Comparison of ENCODE assay signal across 21 cellular contexts in genomic region chr15:95713315-95713714, GRCh38.
DNase-seq lines count a peak whose midpoint lies in the region; ATAC-seq, FAIRE-seq and TF ChIP-seq lines count a peak whose summit lies in the region.
"Had no signal": no experiment of that assay in that cellular context is flagged by ENCODE, and none has a peak within 500 bp of the region (broad histone marks: within the 10 kb centered on the region; RNA-seq: fewer than 3 reads in every experiment).

No MANE protein-coding gene starts in this region.

- 36% methylated on average over 5 of the region's 5 CpGs for WGBS in A549 (ENCODE audit: missing lambda C conversion rate)
- WGBS in mesenchymal stem cell: 87% methylated on average over 4 of the region's 5 CpGs
- WGBS in tibial nerve, 2 donors: 24 to 26% methylated on average over 5 of the region's 5 CpGs

- H3K4ac ChIP-seq in mesenchymal stem cell (ENCODE audit: low read depth in 1 of 2, low read length in 2 of 2): no peak overlapping the region

- intact Hi-C loops in PC-3 (cut with micrococcal nuclease) (loop anchor here (2.0 kb wide), 3 partner anchors 109 to 313 kb away; no protein-coding TSS in a partner anchor), posterior cingulate gyrus (cut with DNase I) (no loop called here), colonic mucosa (cut with DNase I) (no loop called here)

- no peak overlapping the region for H2BK15ac ChIP-seq in mesenchymal stem cell (ENCODE audit: low read depth, poor library complexity, severe bottlenecking)

- CTCF ChIA-PET in A549 (lab: Yijun Ruan, JAX): interaction anchor here (0.6 kb wide), 1 partner anchor 1370 kb away, joined by 3 read pairs; no protein-coding TSS in a partner anchor
- CTCF ChIA-PET in PC-3 (lab: Charles Lee): no interaction called here

- no peak overlapping the region for H3K18ac ChIP-seq in mesenchymal stem cell (ENCODE audit: low read depth in 1 of 2, low read length in 2 of 2)

- no TSS peak for BruUV-seq in PC-3 (replicated peaks; lab: Mats Ljungman, UMichigan)

- no peak for TF ChIP-seq POLR2A in A549 (IDR thresholded peaks at IDR 0.05; ENCODE audit: low read length)
- TF ChIP-seq POLR2A in tibial nerve (IDR thresholded peaks at IDR 0.05): no peak

- H3K79me2 ChIP-seq in PC-3 (ENCODE audit: low read length): no peaks in the 10 kb centered on the region

- H3F3A ChIP-seq in PC-3 (ENCODE audit: low read length, unreplicated experiment): no peaks in the 10 kb centered on the region

- no peak overlapping the region for H2AFZ ChIP-seq in PC-3 (ENCODE audit: low read length)
- H2AFZ ChIP-seq in mesenchymal stem cell (ENCODE audit: low read depth, low read length): no peak overlapping the region

- POLR2A ChIA-PET in A549 (lab: Yijun Ruan, JAX) (no interaction called here), PC-3 (lab: Charles Lee; ENCODE audit: unreplicated experiment) (no interaction called here)

- no peak for DNase-seq in A549 (ENCODE audit: low read depth in 1 of 2, low spot score in 1 of 2)
- DNase-seq in PC-3: no peak
- no peak for DNase-seq in mesenchymal stem cell
- DNase-seq in tibial nerve (ENCODE audit: low spot score in 2 of 2): no peak
- no peak for DNase-seq in posterior cingulate gyrus
- no peak for DNase-seq in NCI-H226
- DNase-seq in colonic mucosa: no peak
- DNase-seq: 8988T; ACHN; BE2C; C1 segment of cervical spinal cord; CD4-positive, CD25-positive, alpha-beta regulatory T cell; CD8-positive, alpha-beta memory T cell; COR-L47; DMS 273 treated with DMSO at 0.1 percent for 48 hours; DMS53; DND-41; H9 had no signal

- no peak overlapping the region for H2BK120ac ChIP-seq in mesenchymal stem cell (ENCODE audit: low read depth, low read length)

- H3K4me3 ChIP-seq in A549 (no peak overlapping the region), PC-3 (ENCODE audit: low read length) (no peak overlapping the region), mesenchymal stem cell (ENCODE audit: insufficient read depth in 1 of 2, low read depth in 1 of 2, low read length in 2 of 2) (no peak overlapping the region), tibial nerve (no peak overlapping the region), colonic mucosa (no peak overlapping the region)
- H3K4me3 ChIP-seq: GM12878 had no signal

- H3K27ac ChIP-seq in A549 (no peak overlapping the region), PC-3 (ENCODE audit: low read length) (peak overlapping the region; percentile 88), mesenchymal stem cell (ENCODE audit: low read length, poor library complexity, severe bottlenecking) (no peak overlapping the region), tibial nerve (peak overlapping the region; percentile 23 to 76 (median 58)), colonic mucosa (no peak overlapping the region)

- ATAC-seq in A549 (no peak), PC-3 (no peak)
- ATAC-seq: GM12878 had no signal

- H4K20me1 ChIP-seq in PC-3 (ENCODE audit: low read length): no peaks in the 10 kb centered on the region

- H3K27me3 ChIP-seq in PC-3 (ENCODE audit: low read length) (no peaks in the 10 kb centered on the region), mesenchymal stem cell (ENCODE audit: control insufficient read depth in 1 of 2, insufficient read depth in 1 of 2, low read length in 2 of 2) (no peaks in the 10 kb centered on the region), tibial nerve (no peaks in the 10 kb centered on the region), colonic mucosa (no peaks in the 10 kb centered on the region)
- H3K27me3 ChIP-seq: BE2C had no signal

- no peaks in the 10 kb centered on the region for H3K79me1 ChIP-seq in mesenchymal stem cell (replicated peaks; ENCODE audit: low read length, poor library complexity, severe bottlenecking)

- H2BK12ac ChIP-seq in mesenchymal stem cell (ENCODE audit: low read length in 2 of 2): no peak overlapping the region

- H2AK5ac ChIP-seq in mesenchymal stem cell (ENCODE audit: low read length, severe bottlenecking): no peak overlapping the region

- no peak overlapping the region for H3K23ac ChIP-seq in mesenchymal stem cell (ENCODE audit: low read length in 2 of 2)

- H3K9me3 ChIP-seq in A549 (no peaks in the 10 kb centered on the region), PC-3 (ENCODE audit: low read length) (no peaks in the 10 kb centered on the region; the same call in 1 of the 2 replicates), mesenchymal stem cell (ENCODE audit: control insufficient read depth, low read length) (no peaks in the 10 kb centered on the region), tibial nerve (no peaks in the 10 kb centered on the region), colonic mucosa (no peaks in the 10 kb centered on the region)
- H3K9me3 ChIP-seq: BE2C had no signal

- H3K36me3 ChIP-seq in PC-3 (ENCODE audit: low read depth, low read length) (no peaks in the 10 kb centered on the region), mesenchymal stem cell (ENCODE audit: control insufficient read depth in 1 of 2, insufficient read depth in 2 of 2, low read depth in 1 of 2, low read length in 2 of 2) (no peaks in the 10 kb centered on the region), tibial nerve (no peaks in the 10 kb centered on the region), colonic mucosa (no peaks in the 10 kb centered on the region)
- H3K36me3 ChIP-seq: BE2C had no signal

- H3K9ac ChIP-seq in PC-3 (ENCODE audit: low read length): peak overlapping the region; percentile 74
- H3K9ac ChIP-seq in mesenchymal stem cell (ENCODE audit: low read length): peak overlapping the region; percentile 17
- H3K9ac ChIP-seq in colonic mucosa (ENCODE audit: low read depth in 2 of 2, low read length in 2 of 2): no peak overlapping the region

- no peak overlapping the region for H3K14ac ChIP-seq in mesenchymal stem cell (ENCODE audit: low read length in 2 of 2)

- TF ChIP-seq CTCF in A549 (IDR thresholded peaks at IDR 0.05) (no peak), PC-3 (conservative IDR thresholded peaks at IDR 0.05; ENCODE audit: low read depth, low read length) (no peak), tibial nerve (IDR thresholded peaks at IDR 0.05) (no peak), colonic mucosa (IDR thresholded peaks at IDR 0.05) (no peak)

- H4K8ac ChIP-seq in mesenchymal stem cell (ENCODE audit: low read length): no peak overlapping the region

- H3K4me2 ChIP-seq in A549 (no peak overlapping the region), PC-3 (ENCODE audit: low read length) (peak overlapping the region; percentile 55), mesenchymal stem cell (ENCODE audit: low read length, poor library complexity, severe bottlenecking) (no peak overlapping the region)

- no peak overlapping the region for H2BK5ac ChIP-seq in mesenchymal stem cell (ENCODE audit: low read depth, low read length, poor library complexity, severe bottlenecking)

- H3K4me1 ChIP-seq in A549 (no peaks in the 10 kb centered on the region), PC-3 (ENCODE audit: insufficient read depth, low read length) (peaks cover 22% of the 10 kb centered on the region), mesenchymal stem cell (ENCODE audit: control insufficient read depth, insufficient read depth, low read depth, low read length) (no peaks in the 10 kb centered on the region), tibial nerve (peaks cover 0 to 51% (median 13%) of the 10 kb centered on the region in 4 donors), colonic mucosa (no peaks in the 10 kb centered on the region)
- H3K4me1 ChIP-seq: BE2C had no signal

- no peak overlapping the region for H4K91ac ChIP-seq in mesenchymal stem cell (ENCODE audit: low read length)

- H3K9me2 ChIP-seq in PC-3 (replicated peaks; ENCODE audit: low read length): no peaks in the 10 kb centered on the region

- FAIRE-seq in A549 (lab: Jason Lieb, UNC): peak; percentile 36
- FAIRE-seq: GM12878, GM19239, H1 had no signal

- no peak for TF ChIP-seq EP300 in A549 (IDR thresholded peaks at IDR 0.05)
- no peak for TF ChIP-seq EP300 in tibial nerve (IDR thresholded peaks at IDR 0.05)

- no peak for TF ChIP-seq RAD21 in A549 (conservative IDR thresholded peaks at IDR 0.05 in 1 of 2, IDR thresholded peaks at IDR 0.05 in 1 of 2)

TF ChIP-seq in A549, 52 proteins besides CTCF, POLR2A, EP300 and RAD21:
- TF ChIP-seq MYC (IDR thresholded peaks at IDR 0.05; ENCODE audit: borderline replicate concordance, low read length) (no peak), MAFK (IDR thresholded peaks at IDR 0.05; ENCODE audit: partially characterized antibody) (peak; percentile 68)

Comparison
In these comparisons a context has a peak if more than half of its experiments do, and no peak if none do; other contexts are left out.
1. H3K27ac ChIP-seq: peak in PC-3 (single experiment) and tibial nerve (4 of 4); none in A549 (0 of 2), mesenchymal stem cell (single experiment) and colonic mucosa (single experiment).
2. H3K9ac ChIP-seq: peak in PC-3 (single experiment) and mesenchymal stem cell (single experiment); none in colonic mucosa (0 of 2).